In the genomic region with DNA sequence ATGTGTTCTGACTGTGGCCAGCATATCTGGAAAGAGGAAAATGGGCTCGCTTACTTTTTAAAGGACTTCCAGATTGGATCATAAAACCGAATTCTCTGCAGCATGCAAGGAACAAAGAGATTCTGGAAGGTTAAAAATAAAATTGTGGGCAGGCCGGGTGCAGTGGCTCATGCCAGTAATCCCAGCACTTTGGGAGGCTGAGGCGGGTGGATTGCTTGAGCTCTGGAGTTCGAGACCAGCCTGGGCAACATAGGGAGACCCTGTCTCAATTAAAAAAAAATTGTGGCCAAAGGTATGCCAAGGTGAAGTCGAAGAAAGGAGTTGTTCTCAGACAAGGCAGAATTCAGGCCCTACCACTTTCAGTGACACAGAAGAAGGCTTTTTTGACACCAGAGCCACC, we compare ENCODE assay signal across 19 cellular contexts. TPM values are rescaled to one million over a fixed set of nuclear protein-coding genes. Genes with fewer than 3 reads are reported as not detected.
A peak's percentile ranks its signal among the peaks of the same experiment; 100 is the strongest.
DNase-seq lines count a peak whose midpoint lies in the region; ATAC-seq and TF ChIP-seq lines count a peak whose summit lies in the region.
"Had no signal": no experiment of that assay in that cellular context is flagged by ENCODE, and none has a peak within 500 bp of the region (broad histone marks: within the 10 kb centered on the region; RNA-seq: fewer than 3 reads in every experiment).

No MANE protein-coding gene starts in this region.

- POLR2A ChIA-PET in activated CD4-positive, alpha-beta T cell treated with anti-CD3 and anti-CD28 coated beads, Interleukin-2, amount 10 ng/mL, durations not matched to agents 7 days and 5 days (lab: Charles Lee) = no interaction called here
- POLR2A ChIA-PET in activated CD4-positive, alpha-beta T cell treated with anti-CD3 and anti-CD28 coated beads for 36 hours (lab: Charles Lee) = no interaction called here
- POLR2A ChIA-PET in SK-N-SH (lab: Yijun Ruan, JAX) = no interaction called here

- no peaks in the 10 kb centered on the region for H3K9me2 ChIP-seq in SK-N-SH

- H3K9me3 ChIP-seq in T-helper 17 cell (ENCODE audit: control insufficient read depth, low read length, poor library complexity, severe bottlenecking) = no peaks in the 10 kb centered on the region
- H3K9me3 ChIP-seq in SK-N-SH = no peaks in the 10 kb centered on the region
- H3K9me3 ChIP-seq: A549 had no signal

- H3K9me3 Mint-ChIP-seq in activated CD4-positive, alpha-beta T cell treated with anti-CD3 and anti-CD28 coated beads, Interleukin-2, amount 10 ng/mL, durations not matched to agents 7 days and 5 days = no peaks in the 10 kb centered on the region
- no peaks in the 10 kb centered on the region for H3K9me3 Mint-ChIP-seq in activated CD4-positive, alpha-beta T cell treated with anti-CD3 and anti-CD28 coated beads for 36 hours (ENCODE audit: low read depth)
- H3K9me3 Mint-ChIP-seq in stimulated activated effector memory CD8-positive, alpha-beta T cell treated with anti-CD3 and anti-CD28 coated beads, Interleukin-12 subunit alpha, Interleukin-12 subunit beta, amount 100 ng/mL, for 72 hours = no peaks in the 10 kb centered on the region
- H3K9me3 Mint-ChIP-seq: CD4-positive, alpha-beta memory T cell; GM23338 had no signal

- H3F3A ChIP-seq in SK-N-SH (replicated peaks; ENCODE audit: insufficient read depth) = peaks cover 3% of the 10 kb centered on the region

- CTCF ChIA-PET in activated CD4-positive, alpha-beta T cell treated with anti-CD3 and anti-CD28 coated beads, Interleukin-2, amount 10 ng/mL, durations not matched to agents 7 days and 5 days (lab: Charles Lee) = no interaction called here
- CTCF ChIA-PET in activated CD4-positive, alpha-beta T cell treated with anti-CD3 and anti-CD28 coated beads for 36 hours (lab: Charles Lee) = no interaction called here
- CTCF ChIA-PET in SK-N-SH (lab: Yijun Ruan, JAX) = interaction anchor here (1.4 kb wide), 1 partner anchor 14 kb away, joined by 3 read pairs; no protein-coding TSS in a partner anchor

- no peak for TF ChIP-seq RAD21 in SK-N-SH (IDR thresholded peaks at IDR 0.05; ENCODE audit: low read length)

- H3K27ac ChIP-seq in dorsolateral prefrontal cortex (peak overlapping the region in 54 of 59 donors; percentile 19 to 94 (median 76)), SK-N-SH (ENCODE audit: low read depth in 2 of 2, low read length in 1 of 2) (no peak overlapping the region)
- H3K27ac ChIP-seq: 22Rv1, A549, C4-2B had no signal

- H4K20me1 ChIP-seq in SK-N-SH (ENCODE audit: insufficient read depth) = no peaks in the 10 kb centered on the region

- no peak for ATAC-seq in activated CD4-positive, alpha-beta T cell treated with anti-CD3 and anti-CD28 coated beads for 36 hours
- no peak for ATAC-seq in T-helper 17 cell
- no peak for ATAC-seq in stimulated activated effector memory CD8-positive, alpha-beta T cell treated with anti-CD3 and anti-CD28 coated beads, Interleukin-12 subunit alpha, Interleukin-12 subunit beta, amount 100 ng/mL, for 72 hours
- ATAC-seq: A549, GM23338, HepG2 had no signal

- H3K4me3 ChIP-seq in dorsolateral prefrontal cortex (no peak overlapping the region), SK-N-SH (ENCODE audit: low read depth in 2 of 2, low read length in 1 of 2) (no peak overlapping the region)
- H3K4me3 ChIP-seq: A549, GM23338 had no signal

- H3K27me3 Mint-ChIP-seq in activated CD4-positive, alpha-beta T cell treated with anti-CD3 and anti-CD28 coated beads, Interleukin-2, amount 10 ng/mL, durations not matched to agents 7 days and 5 days = no peaks in the 10 kb centered on the region
- no peaks in the 10 kb centered on the region for H3K27me3 Mint-ChIP-seq in activated CD4-positive, alpha-beta T cell treated with anti-CD3 and anti-CD28 coated beads for 36 hours
- H3K27me3 Mint-ChIP-seq in T-helper 17 cell = no peaks in the 10 kb centered on the region
- H3K27me3 Mint-ChIP-seq: CD4-positive, alpha-beta memory T cell had no signal

- peaks cover 32% of the 10 kb centered on the region for H3K79me2 ChIP-seq in SK-N-SH (ENCODE audit: insufficient read depth)

- WGBS in SK-N-SH (ENCODE audit: low lambda C conversion rate) = 96% methylated on average over 6 of the region's 6 CpGs

- H3K4me1 Mint-ChIP-seq in activated CD4-positive, alpha-beta T cell treated with anti-CD3 and anti-CD28 coated beads, Interleukin-2, amount 10 ng/mL, durations not matched to agents 7 days and 5 days = no peaks in the 10 kb centered on the region
- no peaks in the 10 kb centered on the region for H3K4me1 Mint-ChIP-seq in activated CD4-positive, alpha-beta T cell treated with anti-CD3 and anti-CD28 coated beads for 36 hours
- peaks cover 16% of the 10 kb centered on the region for H3K4me1 Mint-ChIP-seq in T-helper 17 cell
- H3K4me1 Mint-ChIP-seq in stimulated activated effector memory CD8-positive, alpha-beta T cell treated with anti-CD3 and anti-CD28 coated beads, Interleukin-12 subunit alpha, Interleukin-12 subunit beta, amount 100 ng/mL, for 72 hours = peaks cover 9% of the 10 kb centered on the region
- H3K4me1 Mint-ChIP-seq: GM23338 had no signal

- H3K4me3 Mint-ChIP-seq in activated CD4-positive, alpha-beta T cell treated with anti-CD3 and anti-CD28 coated beads, Interleukin-2, amount 10 ng/mL, durations not matched to agents 7 days and 5 days = no peak overlapping the region
- no peak overlapping the region for H3K4me3 Mint-ChIP-seq in activated CD4-positive, alpha-beta T cell treated with anti-CD3 and anti-CD28 coated beads for 36 hours
- no peak overlapping the region for H3K4me3 Mint-ChIP-seq in T-helper 17 cell
- no peak overlapping the region for H3K4me3 Mint-ChIP-seq in stimulated activated effector memory CD8-positive, alpha-beta T cell treated with anti-CD3 and anti-CD28 coated beads, Interleukin-12 subunit alpha, Interleukin-12 subunit beta, amount 100 ng/mL, for 72 hours
- H3K4me3 Mint-ChIP-seq: CD4-positive, alpha-beta memory T cell; GM23338 had no signal

- no peak for DNase-seq in activated CD4-positive, alpha-beta T cell treated with anti-CD3 and anti-CD28 coated beads, Interleukin-2, amount 10 ng/mL, durations not matched to agents 7 days and 5 days
- DNase-seq in activated CD4-positive, alpha-beta T cell treated with anti-CD3 and anti-CD28 coated beads for 36 hours = no peak
- DNase-seq in T-helper 17 cell (no peak), dorsolateral prefrontal cortex (peak in 2 of 10 donors; percentile 25 to 37), SK-N-SH (no peak), NCI-H345 (lab: John Stamatoyannopoulos, UW) (no peak)
- DNase-seq in stimulated activated effector memory CD8-positive, alpha-beta T cell treated with anti-CD3 and anti-CD28 coated beads, Interleukin-12 subunit alpha, Interleukin-12 subunit beta, amount 100 ng/mL, for 72 hours (ENCODE audit: low spot score in 2 of 2) = no peak
- no peak for DNase-seq in activated CD8-positive, alpha-beta memory T cell treated with anti-CD3 and anti-CD28 coated beads, Interleukin-2, amount 50 U/mL, for 48 hours
- DNase-seq: AML-193; CD4-positive, alpha-beta memory T cell; DMS153; DMS79; GDM1; HCEC 1CT had no signal

- H3K27me3 ChIP-seq in dorsolateral prefrontal cortex (no peaks in the 10 kb centered on the region), SK-N-SH (ENCODE audit: insufficient read depth) (no peaks in the 10 kb centered on the region)

- no peak for TF ChIP-seq EP300 in SK-N-SH (IDR thresholded peaks at IDR 0.05; ENCODE audit: borderline replicate concordance in 1 of 2, low read depth in 1 of 2, low read length in 1 of 2)

- peaks cover 63% of the 10 kb centered on the region for H3K36me3 Mint-ChIP-seq in activated CD4-positive, alpha-beta T cell treated with anti-CD3 and anti-CD28 coated beads, Interleukin-2, amount 10 ng/mL, durations not matched to agents 7 days and 5 days (ENCODE audit: low read depth)
- peaks cover 61% of the 10 kb centered on the region for H3K36me3 Mint-ChIP-seq in activated CD4-positive, alpha-beta T cell treated with anti-CD3 and anti-CD28 coated beads for 36 hours (ENCODE audit: low read depth)
- H3K36me3 Mint-ChIP-seq in T-helper 17 cell (ENCODE audit: low read depth) = peaks cover 12% of the 10 kb centered on the region
- H3K36me3 Mint-ChIP-seq in stimulated activated effector memory CD8-positive, alpha-beta T cell treated with anti-CD3 and anti-CD28 coated beads, Interleukin-12 subunit alpha, Interleukin-12 subunit beta, amount 100 ng/mL, for 72 hours = peaks cover 96% of the 10 kb centered on the region

- H3K27ac Mint-ChIP-seq in activated CD4-positive, alpha-beta T cell treated with anti-CD3 and anti-CD28 coated beads, Interleukin-2, amount 10 ng/mL, durations not matched to agents 7 days and 5 days = peak overlapping the region; percentile 33
- H3K27ac Mint-ChIP-seq in activated CD4-positive, alpha-beta T cell treated with anti-CD3 and anti-CD28 coated beads for 36 hours = no peak overlapping the region
- H3K27ac Mint-ChIP-seq in T-helper 17 cell = peak overlapping the region; percentile 85
- H3K27ac Mint-ChIP-seq in stimulated activated effector memory CD8-positive, alpha-beta T cell treated with anti-CD3 and anti-CD28 coated beads, Interleukin-12 subunit alpha, Interleukin-12 subunit beta, amount 100 ng/mL, for 72 hours = peak overlapping the region; percentile 38
- H3K27ac Mint-ChIP-seq: GM23338 had no signal

- H3K4me2 ChIP-seq in SK-N-SH = no peak overlapping the region
- H3K4me2 ChIP-seq: A549, GM23338 had no signal

- H3K9ac ChIP-seq in SK-N-SH = no peak overlapping the region

- H3K4me1 ChIP-seq in SK-N-SH (ENCODE audit: control insufficient read depth in 1 of 2, insufficient read depth in 2 of 2, low read depth in 1 of 2, low read length in 1 of 2) = peaks cover 0 to 11% of the 10 kb centered on the region in 2 experiments; a peak in 1 of 4 replicates
- H3K4me1 ChIP-seq: A549 had no signal

- TF ChIP-seq CTCF in dorsolateral prefrontal cortex (IDR thresholded peaks at IDR 0.05 in 54 of 56, conservative IDR thresholded peaks at IDR 0.05 in 2 of 56; ENCODE audit: low read depth in 1 of 56, partially characterized antibody in 56 of 56) (no peak), SK-N-SH (IDR thresholded peaks at IDR 0.05) (no peak)

- intact Hi-C loops in activated CD4-positive, alpha-beta T cell treated with anti-CD3 and anti-CD28 coated beads for 36 hours (cut with DNase I, micrococcal nuclease) = no loop called here
- intact Hi-C loops in dorsolateral prefrontal cortex (cut with DNase I) = no loop called here

- H3K36me3 ChIP-seq in SK-N-SH (replicated peaks in 1 of 2; ENCODE audit: control insufficient read depth in 1 of 2, insufficient read depth in 2 of 2, low read length in 1 of 2) = peaks cover 33 to 45% of the 10 kb centered on the region in 2 experiments

- no peak overlapping the region for H2AFZ ChIP-seq in SK-N-SH (ENCODE audit: low read depth)
- H2AFZ ChIP-seq: GM23338 had no signal

TF ChIP-seq in SK-N-SH, 30 proteins besides CTCF, POLR2A, EP300 and RAD21 (continues in another document):
- TF ChIP-seq TCF12 (IDR thresholded peaks at IDR 0.05) (no peak), NFIC (IDR thresholded peaks at IDR 0.05; ENCODE audit: borderline replicate concordance) (no peak)

RNA-seq across cellular contexts. Expression of a gene that starts 37.8 kb away (rescaled TPM):
- 10 to 100 TPM; 34.7 to 36.2 TPM for total RNA-seq in activated CD4-positive, alpha-beta T cell treated with anti-CD3 and anti-CD28 coated beads, Interleukin-2, amount 10 ng/mL, durations not matched to agents 7 days and 5 days
- total RNA-seq in activated CD4-positive, alpha-beta T cell treated with anti-CD3 and anti-CD28 coated beads for 36 hours = 10 to 100 TPM; 41.6 to 48.3 TPM
- total RNA-seq in T-helper 17 cell = 10 to 100 TPM; 40.7 to 47.2 TPM
- 10 to 100 TPM; 31.6 to 76.1 (median 48.7) TPM for total RNA-seq in dorsolateral prefrontal cortex
- polyA plus RNA-seq in SK-N-SH (2012; rRNA removed) = 17.3 and 26.8 TPM in 2 replicates
- polyA plus RNA-seq in SK-N-SH (2012; cell fraction: cytosol; rRNA removed) = 12.3 and 17.5 TPM in 2 replicates
- 46.8 and 63.7 TPM in 2 replicates for polyA plus RNA-seq in SK-N-SH (2012; cell fraction: nucleus; rRNA removed)

Comparison
In these comparisons a context has a peak if more than half of its experiments do, and no peak if none do; other contexts are left out.
1. H3K27ac ChIP-seq: peak in dorsolateral prefrontal cortex (54 of 59); none in SK-N-SH (0 of 2).